In genomic region chr5:45098483-45098882, GRCh38 we compare ENCODE assay signal across 26 cellular contexts.
DNase-seq lines count a peak whose midpoint lies in the region; ATAC-seq and TF ChIP-seq lines count a peak whose summit lies in the region.
"Had no signal": no experiment of that assay in that cellular context is flagged by ENCODE, and none has a peak within 500 bp of the region (broad histone marks: within the 10 kb centered on the region; RNA-seq: fewer than 3 reads in every experiment).

No MANE protein-coding gene starts in this region.

- H3K9me3 Mint-ChIP-seq in CD4-positive, alpha-beta T cell = peaks cover 4% of the 10 kb centered on the region

- no peaks in the 10 kb centered on the region for H3K9me3 ChIP-seq in CD4-positive, alpha-beta T cell (ENCODE audit: control insufficient read depth, low read length)
- peaks cover 0 to 7% (median 0%) of the 10 kb centered on the region in 8 donors for H3K9me3 ChIP-seq in spleen
- no peaks in the 10 kb centered on the region for H3K9me3 ChIP-seq in OCI-LY7 (ENCODE audit: low read length)
- H3K9me3 ChIP-seq: adrenal gland, Caco-2, transverse colon had no signal

- H3K27me3 Mint-ChIP-seq in CD4-positive, alpha-beta T cell = no peaks in the 10 kb centered on the region
- H3K27me3 Mint-ChIP-seq: activated CD4-positive, alpha-beta T cell treated with anti-CD3 and anti-CD28 coated beads for 36 hours; activated naive CD4-positive, alpha-beta T cell treated with anti-CD3 and anti-CD28 coated beads, Interleukin-2, amount 10 ng/mL, durations not matched to agents 7 days and 5 days; activated T-helper 17 cell treated with anti-CD3 and anti-CD28 coated beads, Interleukin-2, amount 50 U/mL, for 72 hours; dendritic cell treated with granulocyte-macrophage colony-stimulating factor and Interleukin-4, amounts not matched to agents 40 ng/mL and 50 ng/mL, for 4 days had no signal

- no peak overlapping the region for H3K27ac ChIP-seq in CD4-positive, alpha-beta T cell (ENCODE audit: low read depth, low read length)
- H3K27ac ChIP-seq in spleen = no peak overlapping the region
- H3K27ac ChIP-seq in OCI-LY7 (ENCODE audit: low read depth, low read length, poor library complexity, severe bottlenecking) = no peak overlapping the region
- H3K27ac ChIP-seq: 22Rv1, adrenal gland, left lung, transverse colon, VCaP had no signal

- WGBS in spleen, 5 donors = 70 to 92% (median 81%) methylated on average over 3 of the region's 3 CpGs

- CTCF ChIA-PET in GM10248 (lab: Yijun Ruan, JAX) (no interaction called here), OCI-LY7 (lab: Charles Lee; ENCODE audit: unreplicated experiment) (no interaction called here)
- CTCF ChIA-PET in CD4-positive, alpha-beta T cell (lab: Charles Lee) = no interaction called here

- H3K36me3 ChIP-seq in spleen (no peaks in the 10 kb centered on the region), OCI-LY7 (ENCODE audit: insufficient read depth, low read length) (no peaks in the 10 kb centered on the region)
- H3K36me3 ChIP-seq: adrenal gland, left lung, transverse colon had no signal

- DNase-seq in GM10248 (ENCODE audit: extremely low spot score) (peak; percentile 6), GM20000 (ENCODE audit: low spot score) (peak; percentile 6), spleen (no peak), OCI-LY7 (ENCODE audit: low spot score) (no peak)
- no peak for DNase-seq in CD4-positive, alpha-beta T cell
- DNase-seq: activated CD4-positive, alpha-beta T cell treated with anti-CD3 and anti-CD28 coated beads for 36 hours; activated naive CD4-positive, alpha-beta T cell treated with anti-CD3 and anti-CD28 coated beads, Interleukin-2, amount 10 ng/mL, durations not matched to agents 7 days and 5 days; adrenal gland; C1 segment of cervical spinal cord; Caco-2; central memory CD4-positive, alpha-beta T cell; left lung; mesenchymal stem cell; NCI-H1436; stimulated activated CD4-positive, alpha-beta T cell treated with anti-CD3 and anti-CD28 coated beads, Interleukin-15, amount 100 ng/mL, for 24 hours; stimulated activated CD4-positive, alpha-beta T cell treated with anti-CD3 and anti-CD28 coated beads, Interleukin-4, amount 100 ng/mL, for 4 hours; SW 1271; transverse colon had no signal

- no peak for TF ChIP-seq CTCF in GM10248 (IDR thresholded peaks at IDR 0.05; ENCODE audit: control extremely low read depth, extremely low read depth, low read depth, missing control alignments)
- TF ChIP-seq CTCF in GM20000 (IDR thresholded peaks at IDR 0.05; ENCODE audit: extremely low read depth, missing control alignments) = no peak
- no peak for TF ChIP-seq CTCF in CD4-positive, alpha-beta T cell (IDR thresholded peaks at IDR 0.05)
- TF ChIP-seq CTCF in spleen (IDR thresholded peaks at IDR 0.05 in 8 of 11, conservative IDR thresholded peaks at IDR 0.05 in 3 of 11) = no peak
- no peak for TF ChIP-seq CTCF in OCI-LY7 (conservative IDR thresholded peaks at IDR 0.05; ENCODE audit: low read length)

- no peak overlapping the region for H3K4me2 ChIP-seq in OCI-LY7 (ENCODE audit: low read length)

- H3K4me3 Mint-ChIP-seq in CD4-positive, alpha-beta T cell = no peak overlapping the region
- H3K4me3 Mint-ChIP-seq: activated CD4-positive, alpha-beta T cell treated with anti-CD3 and anti-CD28 coated beads for 36 hours; activated naive CD4-positive, alpha-beta T cell treated with anti-CD3 and anti-CD28 coated beads, Interleukin-2, amount 10 ng/mL, durations not matched to agents 7 days and 5 days; activated T-helper 17 cell treated with anti-CD3 and anti-CD28 coated beads, Interleukin-2, amount 50 U/mL, for 72 hours; dendritic cell treated with granulocyte-macrophage colony-stimulating factor and Interleukin-4, amounts not matched to agents 40 ng/mL and 50 ng/mL, for 4 days had no signal

- H3K27ac Mint-ChIP-seq in CD4-positive, alpha-beta T cell = no peak overlapping the region
- H3K27ac Mint-ChIP-seq: activated CD4-positive, alpha-beta T cell treated with anti-CD3 and anti-CD28 coated beads for 36 hours; activated naive CD4-positive, alpha-beta T cell treated with anti-CD3 and anti-CD28 coated beads, Interleukin-2, amount 10 ng/mL, durations not matched to agents 7 days and 5 days; activated T-helper 17 cell treated with anti-CD3 and anti-CD28 coated beads, Interleukin-2, amount 50 U/mL, for 72 hours; dendritic cell treated with granulocyte-macrophage colony-stimulating factor and Interleukin-4, amounts not matched to agents 40 ng/mL and 50 ng/mL, for 4 days had no signal

- TF ChIP-seq POLR2A in spleen (IDR thresholded peaks at IDR 0.05) = no peak

- no peaks in the 10 kb centered on the region for H3K4me1 Mint-ChIP-seq in CD4-positive, alpha-beta T cell (ENCODE audit: low read depth)
- H3K4me1 Mint-ChIP-seq: activated CD4-positive, alpha-beta T cell treated with anti-CD3 and anti-CD28 coated beads for 36 hours; activated naive CD4-positive, alpha-beta T cell treated with anti-CD3 and anti-CD28 coated beads, Interleukin-2, amount 10 ng/mL, durations not matched to agents 7 days and 5 days; activated T-helper 17 cell treated with anti-CD3 and anti-CD28 coated beads, Interleukin-2, amount 50 U/mL, for 72 hours had no signal

- BruUV-seq in OCI-LY7 (replicated peaks; lab: Mats Ljungman, UMichigan) = no TSS peak

- H3K4me3 ChIP-seq in spleen = no peak overlapping the region
- no peak overlapping the region for H3K4me3 ChIP-seq in OCI-LY7 (ENCODE audit: low read depth, low read length, poor library complexity, severe bottlenecking)
- H3K4me3 ChIP-seq: adrenal gland, left lung, transverse colon had no signal

- intact Hi-C loops in CD4-positive, alpha-beta T cell (cut with DNase I, micrococcal nuclease) = no loop called here
- intact Hi-C loops in spleen (cut with DNase I; ENCODE audit: low total_unique reads) (no loop called here), OCI-LY7 (cut with micrococcal nuclease; ENCODE audit: unreplicated experiment) (no loop called here)

- H2AFZ ChIP-seq in OCI-LY7 (ENCODE audit: low read length) = no peak overlapping the region

- POLR2A ChIA-PET in GM10248 (lab: Yijun Ruan, JAX) (no interaction called here), OCI-LY7 (lab: Charles Lee) (no interaction called here)
- POLR2A ChIA-PET in CD4-positive, alpha-beta T cell (lab: Charles Lee) = no interaction called here

- no peaks in the 10 kb centered on the region for H3K4me1 ChIP-seq in spleen
- no peaks in the 10 kb centered on the region for H3K4me1 ChIP-seq in OCI-LY7 (ENCODE audit: insufficient read depth, low read length, poor library complexity, severe bottlenecking)
- H3K4me1 ChIP-seq: adrenal gland, left lung, transverse colon had no signal

- H3K9me2 ChIP-seq in OCI-LY7 (ENCODE audit: insufficient read depth, low read length) = no peaks in the 10 kb centered on the region

- H3K36me3 Mint-ChIP-seq in CD4-positive, alpha-beta T cell (ENCODE audit: low read depth) = no peaks in the 10 kb centered on the region
- H3K36me3 Mint-ChIP-seq: activated naive CD4-positive, alpha-beta T cell treated with anti-CD3 and anti-CD28 coated beads, Interleukin-2, amount 10 ng/mL, durations not matched to agents 7 days and 5 days had no signal

- ATAC-seq in HG02852 (IDR thresholded peaks at IDR 0.05; ENCODE audit: unreplicated experiment) = peak; percentile 92
- ATAC-seq in HG03442 (IDR thresholded peaks at IDR 0.05; ENCODE audit: unreplicated experiment) = peak; percentile 69
- ATAC-seq in CD4-positive, alpha-beta T cell (ENCODE audit: poor library complexity) = no peak
- no peak for ATAC-seq in GM18858 (IDR thresholded peaks at IDR 0.05; ENCODE audit: unreplicated experiment)
- ATAC-seq: activated CD4-positive, alpha-beta T cell treated with anti-CD3 and anti-CD28 coated beads for 36 hours; activated T-helper 17 cell treated with anti-CD3 and anti-CD28 coated beads, Interleukin-2, amount 50 U/mL, for 72 hours; HepG2; left lung had no signal

- H3K79me2 ChIP-seq in OCI-LY7 (ENCODE audit: insufficient read depth, low read depth, low read length) = no peaks in the 10 kb centered on the region

- H4K20me1 ChIP-seq in OCI-LY7 (ENCODE audit: insufficient read depth, low read length) = no peaks in the 10 kb centered on the region

- H3K27me3 ChIP-seq in CD4-positive, alpha-beta T cell (ENCODE audit: control insufficient read depth, insufficient read depth, low read length) = no peaks in the 10 kb centered on the region
- no peaks in the 10 kb centered on the region for H3K27me3 ChIP-seq in spleen (replicated peaks in 1 of 7)
- H3K27me3 ChIP-seq: adrenal gland, left lung, transverse colon had no signal

Comparison
In these comparisons a context has a peak if more than half of its experiments do, and no peak if none do; other contexts are left out.
1. DNase-seq: peak in GM10248 (single experiment) and GM20000 (single experiment); none in CD4-positive, alpha-beta T cell (0 of 10), spleen (single experiment) and OCI-LY7 (single experiment).
2. ATAC-seq: peak in HG02852 (single experiment) and HG03442 (single experiment); none in CD4-positive, alpha-beta T cell (single experiment) and GM18858 (single experiment).